1 cellular context compared by ENCODE assay signal in the genomic region with DNA sequence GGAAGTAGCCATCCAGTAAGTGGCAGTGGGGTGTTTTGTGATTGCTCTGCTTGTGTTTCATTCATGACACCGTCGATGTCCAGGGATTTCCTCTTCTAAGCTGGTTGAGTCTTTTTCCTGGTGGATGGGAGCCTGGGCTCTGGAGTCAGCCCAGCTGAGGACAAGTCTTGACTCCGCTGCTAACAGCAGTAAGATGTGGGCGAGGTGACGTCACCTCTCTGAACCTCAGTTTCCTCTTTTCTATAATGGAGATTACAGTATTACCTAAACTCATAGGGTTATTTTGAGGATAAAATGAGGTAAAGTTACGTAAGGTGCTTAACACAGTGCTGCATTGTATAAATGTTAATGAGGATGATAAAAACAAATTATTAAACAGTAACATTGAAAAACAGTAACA.
TF ChIP-seq lines count a peak whose summit lies in the region.

No MANE protein-coding gene starts in this region.

TF ChIP-seq in K562, 482 proteins besides CTCF, POLR2A, EP300 and RAD21 (continued from another document):
- TF ChIP-seq, protein P1, sequence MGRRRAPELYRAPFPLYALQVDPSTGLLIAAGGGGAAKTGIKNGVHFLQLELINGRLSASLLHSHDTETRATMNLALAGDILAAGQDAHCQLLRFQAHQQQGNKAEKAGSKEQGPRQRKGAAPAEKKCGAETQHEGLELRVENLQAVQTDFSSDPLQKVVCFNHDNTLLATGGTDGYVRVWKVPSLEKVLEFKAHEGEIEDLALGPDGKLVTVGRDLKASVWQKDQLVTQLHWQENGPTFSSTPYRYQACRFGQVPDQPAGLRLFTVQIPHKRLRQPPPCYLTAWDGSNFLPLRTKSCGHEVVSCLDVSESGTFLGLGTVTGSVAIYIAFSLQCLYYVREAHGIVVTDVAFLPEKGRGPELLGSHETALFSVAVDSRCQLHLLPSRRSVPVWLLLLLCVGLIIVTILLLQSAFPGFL (CRISPR knock-in tag; IDR thresholded peaks at IDR 0.05): no peak
- TF ChIP-seq, protein P2, sequence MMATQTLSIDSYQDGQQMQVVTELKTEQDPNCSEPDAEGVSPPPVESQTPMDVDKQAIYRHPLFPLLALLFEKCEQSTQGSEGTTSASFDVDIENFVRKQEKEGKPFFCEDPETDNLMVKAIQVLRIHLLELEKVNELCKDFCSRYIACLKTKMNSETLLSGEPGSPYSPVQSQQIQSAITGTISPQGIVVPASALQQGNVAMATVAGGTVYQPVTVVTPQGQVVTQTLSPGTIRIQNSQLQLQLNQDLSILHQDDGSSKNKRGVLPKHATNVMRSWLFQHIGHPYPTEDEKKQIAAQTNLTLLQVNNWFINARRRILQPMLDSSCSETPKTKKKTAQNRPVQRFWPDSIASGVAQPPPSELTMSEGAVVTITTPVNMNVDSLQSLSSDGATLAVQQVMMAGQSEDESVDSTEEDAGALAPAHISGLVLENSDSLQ (IDR thresholded peaks at IDR 0.05): no peak
- TF ChIP-seq SIN3B (IDR thresholded peaks at IDR 0.05; ENCODE audit: low read depth): no peak
- TF ChIP-seq NFIC (IDR thresholded peaks at IDR 0.05): no peak
- TF ChIP-seq, protein P3, sequence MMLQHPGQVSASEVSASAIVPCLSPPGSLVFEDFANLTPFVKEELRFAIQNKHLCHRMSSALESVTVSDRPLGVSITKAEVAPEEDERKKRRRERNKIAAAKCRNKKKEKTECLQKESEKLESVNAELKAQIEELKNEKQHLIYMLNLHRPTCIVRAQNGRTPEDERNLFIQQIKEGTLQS (IDR thresholded peaks at IDR 0.05): peak; percentile 60
- TF ChIP-seq, protein P3 (CRISPR knock-in tag; conservative IDR thresholded peaks at IDR 0.05): no peak
- TF ChIP-seq, protein P4, sequence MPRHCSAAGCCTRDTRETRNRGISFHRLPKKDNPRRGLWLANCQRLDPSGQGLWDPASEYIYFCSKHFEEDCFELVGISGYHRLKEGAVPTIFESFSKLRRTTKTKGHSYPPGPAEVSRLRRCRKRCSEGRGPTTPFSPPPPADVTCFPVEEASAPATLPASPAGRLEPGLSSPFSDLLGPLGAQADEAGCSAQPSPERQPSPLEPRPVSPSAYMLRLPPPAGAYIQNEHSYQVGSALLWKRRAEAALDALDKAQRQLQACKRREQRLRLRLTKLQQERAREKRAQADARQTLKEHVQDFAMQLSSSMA (CRISPR knock-in tag; IDR thresholded peaks at IDR 0.05): no peak
